24 cellular contexts compared by ENCODE assay signal in genomic region chr4:186217733-186218293, GRCh38. TPM values are rescaled to one million over a fixed set of nuclear protein-coding genes. Genes with fewer than 3 reads are reported as not detected.
"Had no signal": no experiment of that assay in that cellular context is flagged by ENCODE, and none has a peak within 500 bp of the region (broad histone marks: within the 10 kb centered on the region; RNA-seq: fewer than 3 reads in every experiment).

No MANE protein-coding gene starts in this region.

- H3K4me1 ChIP-seq: adrenal gland had no signal

- H3K36me3 Mint-ChIP-seq: activated naive CD8-positive, alpha-beta T cell treated with anti-CD3 and anti-CD28 coated beads, Interleukin-2, amount 10 ng/mL, durations not matched to agents 7 days and 5 days had no signal

- DNase-seq: activated CD4-positive, alpha-beta T cell treated with anti-CD3 and anti-CD28 coated beads for 36 hours; activated CD4-positive, alpha-beta T cell treated with anti-CD3 and anti-CD28 coated beads, Interleukin-2, amount 50 U/mL, for 4 hours; activated CD8-positive, alpha-beta memory T cell treated with anti-CD3 and anti-CD28 coated beads, Interleukin-2, amount 50 U/mL, for 48 hours; activated CD8-positive, alpha-beta T cell treated with anti-CD3 and anti-CD28 coated beads, Interleukin-2, amount 10 ng/mL, durations not matched to agents 7 days and 5 days; activated naive CD4-positive, alpha-beta T cell treated with anti-CD3 and anti-CD28 coated beads, Interleukin-2, amount 50 U/mL, for 16 hours; activated naive CD8-positive, alpha-beta T cell treated with anti-CD3 and anti-CD28 coated beads, Interleukin-2, amount 10 ng/mL, durations not matched to agents 7 days and 5 days; activated T-cell treated with anti-CD3 and anti-CD28 coated beads, Interleukin-2, amount 50 U/mL, for 1 hour; adrenal gland; anterior cingulate cortex; cerebellar nuclear complex; Karpas-422; MM.1S; NCI-H1105 treated with DMSO at 0.1 percent for 48 hours; NCI-H1436 treated with DMSO at 0.1 percent for 48 hours; NCI-H187; NCI-H2081; NCI-H510A treated with DMSO at 0.1 percent for 48 hours; NCI-H69; PC-3; SHP77 treated with DMSO at 0.1 percent for 48 hours; T-helper 2 cell; T1000; WERI-Rb-1 had no signal

- H3K27ac Mint-ChIP-seq: activated CD4-positive, alpha-beta T cell treated with anti-CD3 and anti-CD28 coated beads for 36 hours; activated CD8-positive, alpha-beta T cell treated with anti-CD3 and anti-CD28 coated beads, Interleukin-2, amount 10 ng/mL, durations not matched to agents 7 days and 5 days; activated naive CD8-positive, alpha-beta T cell treated with anti-CD3 and anti-CD28 coated beads, Interleukin-2, amount 10 ng/mL, durations not matched to agents 7 days and 5 days had no signal

- H3K4me1 Mint-ChIP-seq: activated CD4-positive, alpha-beta T cell treated with anti-CD3 and anti-CD28 coated beads for 36 hours; activated naive CD8-positive, alpha-beta T cell treated with anti-CD3 and anti-CD28 coated beads, Interleukin-2, amount 10 ng/mL, durations not matched to agents 7 days and 5 days had no signal

- H3K9me3 ChIP-seq: adrenal gland had no signal

- H3K36me3 ChIP-seq: adrenal gland, WERI-Rb-1 had no signal

- H3K27me3 ChIP-seq: adrenal gland had no signal

- FAIRE-seq: RCC 7860 had no signal

- H3K4me3 Mint-ChIP-seq: activated CD4-positive, alpha-beta T cell treated with anti-CD3 and anti-CD28 coated beads for 36 hours; activated CD8-positive, alpha-beta T cell treated with anti-CD3 and anti-CD28 coated beads, Interleukin-2, amount 10 ng/mL, durations not matched to agents 7 days and 5 days; activated naive CD8-positive, alpha-beta T cell treated with anti-CD3 and anti-CD28 coated beads, Interleukin-2, amount 10 ng/mL, durations not matched to agents 7 days and 5 days had no signal

- H3K4me3 ChIP-seq: adrenal gland had no signal

- H3K27ac ChIP-seq: adrenal gland, WERI-Rb-1 had no signal

- ATAC-seq: activated CD4-positive, alpha-beta T cell treated with anti-CD3 and anti-CD28 coated beads for 36 hours; activated CD8-positive, alpha-beta T cell treated with anti-CD3 and anti-CD28 coated beads, Interleukin-2, amount 10 ng/mL, durations not matched to agents 7 days and 5 days; PC-3 had no signal

RNA-seq across cellular contexts. Expression of gene KLKB1, which starts 9.5 kb away (rescaled TPM):
- total RNA-seq: activated CD4-positive, alpha-beta T cell treated with anti-CD3 and anti-CD28 coated beads for 36 hours; PC-3 had no signal

RNA-seq across cellular contexts. Expression of gene F11, which starts 48.2 kb away (rescaled TPM):
- total RNA-seq: activated CD4-positive, alpha-beta T cell treated with anti-CD3 and anti-CD28 coated beads for 36 hours; activated CD8-positive, alpha-beta T cell treated with anti-CD3 and anti-CD28 coated beads, Interleukin-2, amount 10 ng/mL, durations not matched to agents 7 days and 5 days; activated naive CD8-positive, alpha-beta T cell treated with anti-CD3 and anti-CD28 coated beads, Interleukin-2, amount 10 ng/mL, durations not matched to agents 7 days and 5 days; PC-3 had no signal
